27 cellular contexts compared by ENCODE assay signal in genomic region chr2:190941571-190941970, GRCh38.
"Had no signal": no experiment of that assay in that cellular context is flagged by ENCODE, and none has a peak within 500 bp of the region (broad histone marks: within the 10 kb centered on the region; RNA-seq: fewer than 3 reads in every experiment).

No MANE protein-coding gene starts in this region.

- H3K4me3 Mint-ChIP-seq: dendritic cell treated with granulocyte-macrophage colony-stimulating factor and Interleukin-4, amounts not matched to agents 40 ng/mL and 50 ng/mL, for 4 days; mesothelial cell of epicardium; naive thymus-derived CD4-positive, alpha-beta T cell; nephron; neural progenitor cell; stimulated activated effector memory CD8-positive, alpha-beta T cell treated with anti-CD3 and anti-CD28 coated beads, Interleukin-12 subunit alpha, Interleukin-12 subunit beta, amount 100 ng/mL, for 72 hours had no signal

- H3K4me1 Mint-ChIP-seq: neural progenitor cell; stimulated activated effector memory CD8-positive, alpha-beta T cell treated with anti-CD3 and anti-CD28 coated beads, Interleukin-12 subunit alpha, Interleukin-12 subunit beta, amount 100 ng/mL, for 72 hours had no signal

- H3K9ac ChIP-seq: neural progenitor cell, parathyroid adenoma had no signal

- FAIRE-seq: endothelial cell of umbilical vein, kidney, urothelium cell line had no signal

- H3K9me3 Mint-ChIP-seq: dendritic cell treated with granulocyte-macrophage colony-stimulating factor and Interleukin-4, amounts not matched to agents 40 ng/mL and 50 ng/mL, for 4 days; mesothelial cell of epicardium; naive thymus-derived CD4-positive, alpha-beta T cell; nephron; neural progenitor cell; stimulated activated effector memory CD8-positive, alpha-beta T cell treated with anti-CD3 and anti-CD28 coated beads, Interleukin-12 subunit alpha, Interleukin-12 subunit beta, amount 100 ng/mL, for 72 hours had no signal

- H3K4me1 ChIP-seq: colonic mucosa, neural progenitor cell had no signal

- ATAC-seq: foreskin keratinocyte; gastroesophageal sphincter; heart left ventricle; left lobe of liver; naive thymus-derived CD4-positive, alpha-beta T cell; stimulated activated effector memory CD8-positive, alpha-beta T cell treated with anti-CD3 and anti-CD28 coated beads, Interleukin-12 subunit alpha, Interleukin-12 subunit beta, amount 100 ng/mL, for 72 hours had no signal

- H3K36me3 ChIP-seq: colonic mucosa, esophagus muscularis mucosa, gastroesophageal sphincter, neural progenitor cell, sigmoid colon, thoracic aorta, tibial nerve, upper lobe of left lung had no signal

- H3K27me3 ChIP-seq: colonic mucosa, esophagus muscularis mucosa, foreskin keratinocyte, gastroesophageal sphincter, heart left ventricle, hepatocyte, neural progenitor cell, sigmoid colon, tibial nerve, upper lobe of left lung had no signal

- H3K79me2 ChIP-seq: hepatocyte, parathyroid adenoma had no signal

- H3K4me2 ChIP-seq: hepatocyte, neural progenitor cell had no signal

- H3K4me3 ChIP-seq: colonic mucosa, esophagus muscularis mucosa, gastroesophageal sphincter, heart left ventricle, hepatocyte, neural progenitor cell, sigmoid colon, thoracic aorta, tibial nerve, upper lobe of left lung had no signal

- H3K27ac Mint-ChIP-seq: dendritic cell treated with granulocyte-macrophage colony-stimulating factor and Interleukin-4, amounts not matched to agents 40 ng/mL and 50 ng/mL, for 4 days; mesothelial cell of epicardium; naive thymus-derived CD4-positive, alpha-beta T cell; neural progenitor cell; progenitor cell of endocrine pancreas; stimulated activated effector memory CD8-positive, alpha-beta T cell treated with anti-CD3 and anti-CD28 coated beads, Interleukin-12 subunit alpha, Interleukin-12 subunit beta, amount 100 ng/mL, for 72 hours had no signal

- H2AFZ ChIP-seq: hepatocyte, neural progenitor cell, parathyroid adenoma had no signal

- H3K27ac ChIP-seq: colonic mucosa, esophagus muscularis mucosa, foreskin keratinocyte, gastroesophageal sphincter, heart left ventricle, hepatocyte, neural progenitor cell, sigmoid colon, thoracic aorta, tibial nerve had no signal

- H3K9me3 ChIP-seq: colonic mucosa, esophagus muscularis mucosa, gastroesophageal sphincter, heart left ventricle, sigmoid colon, thoracic aorta, tibial nerve, upper lobe of left lung had no signal

- H3K27me3 Mint-ChIP-seq: dendritic cell treated with granulocyte-macrophage colony-stimulating factor and Interleukin-4, amounts not matched to agents 40 ng/mL and 50 ng/mL, for 4 days; naive thymus-derived CD4-positive, alpha-beta T cell; progenitor cell of endocrine pancreas had no signal

- DNase-seq: colonic mucosa; effector CD8-positive, alpha-beta T cell; foreskin keratinocyte; heart left ventricle; kidney; mesenchymal stem cell; naive thymus-derived CD4-positive, alpha-beta T cell; sigmoid colon; stimulated activated CD4-positive, alpha-beta T cell treated with anti-CD3 and anti-CD28 coated beads, Interleukin-2, amount 100 ng/mL, for 24 hours; stimulated activated CD4-positive, alpha-beta T cell treated with anti-CD3 and anti-CD28 coated beads, Interleukin-4, amount 100 ng/mL, for 24 hours; stimulated activated naive CD4-positive, alpha-beta T cell treated with Interleukin-2 at 50 U/mL for 16 hours; upper lobe of left lung had no signal
